19 cellular contexts compared by ENCODE assay signal in genomic region chr2:96236882-96237281, GRCh38. TPM values are rescaled to one million over a fixed set of nuclear protein-coding genes. Genes with fewer than 3 reads are reported as not detected.
DNase-seq lines count a peak whose midpoint lies in the region; ATAC-seq and TF ChIP-seq lines count a peak whose summit lies in the region.
"Had no signal": no experiment of that assay in that cellular context is flagged by ENCODE, and none has a peak within 500 bp of the region (broad histone marks: within the 10 kb centered on the region; RNA-seq: fewer than 3 reads in every experiment).

No MANE protein-coding gene starts in this region.

- intact Hi-C loops in left colon (cut with DNase I, micrococcal nuclease) = no loop called here
- intact Hi-C loops in sigmoid colon (cut with DNase I) = no loop called here

- H3K27ac Mint-ChIP-seq in effector memory CD8-positive, alpha-beta T cell = no peak overlapping the region
- H3K27ac Mint-ChIP-seq: CD14-positive monocyte, HFFc6 had no signal

- H3K9me3 ChIP-seq in sigmoid colon = no peaks in the 10 kb centered on the region
- H3K9me3 ChIP-seq: BLaER1 had no signal

- DNase-seq in NCI-H2171 treated with DMSO at 0.1 percent for 48 hours (lab: John Stamatoyannopoulos, UW) (peak; percentile 13), NCI-H2171 (lab: John Stamatoyannopoulos, UW) (no peak), SW480 (ENCODE audit: low spot score) (peak; percentile 54), left colon (no peak), sigmoid colon (peak; percentile 3), NCI-H1436 (lab: John Stamatoyannopoulos, UW) (no peak), amygdala (lab: John Stamatoyannopoulos, UW) (no peak)
- no peak for DNase-seq in effector memory CD8-positive, alpha-beta T cell
- DNase-seq: 8988T; CD4-positive, alpha-beta memory T cell; DMS79 treated with DMSO at 0.1 percent for 48 hours; GF-D8; GOT3; H7; HFFc6 had no signal

- H3K27ac ChIP-seq in sigmoid colon = no peak overlapping the region
- H3K27ac ChIP-seq: BLaER1, HL-60 had no signal

- H3K36me3 Mint-ChIP-seq in effector memory CD8-positive, alpha-beta T cell (ENCODE audit: insufficient read depth) = peaks cover 4% of the 10 kb centered on the region
- H3K36me3 Mint-ChIP-seq: CD4-positive, alpha-beta memory T cell had no signal

- 97% methylated on average over 1 of the region's 1 CpG for WGBS in sigmoid colon, 2 donors

- no peaks in the 10 kb centered on the region for H3K9me3 Mint-ChIP-seq in effector memory CD8-positive, alpha-beta T cell
- H3K9me3 Mint-ChIP-seq: CD4-positive, alpha-beta memory T cell; HFFc6 had no signal

- no peaks in the 10 kb centered on the region for H3K4me1 ChIP-seq in sigmoid colon

- H3K4me3 ChIP-seq in sigmoid colon = no peak overlapping the region
- H3K4me3 ChIP-seq: BLaER1 had no signal

- H3K4me1 Mint-ChIP-seq in effector memory CD8-positive, alpha-beta T cell (ENCODE audit: low read depth in 2 of 2) = peaks cover 7 to 10% of the 10 kb centered on the region in 2 donors

- ATAC-seq in left colon = peak; percentile 80
- ATAC-seq in effector memory CD8-positive, alpha-beta T cell (replicated peaks) = no peak
- ATAC-seq: HCT116 had no signal

- TF ChIP-seq CTCF in sigmoid colon (IDR thresholded peaks at IDR 0.05) = no peak

- no peak for TF ChIP-seq POLR2A in sigmoid colon (IDR thresholded peaks at IDR 0.05)

- H3K36me3 ChIP-seq in sigmoid colon = peaks cover 0 to 14% (median 0%) of the 10 kb centered on the region in 4 donors

- H3K27me3 ChIP-seq in sigmoid colon = no peaks in the 10 kb centered on the region
- H3K27me3 ChIP-seq: BLaER1 had no signal

- H3K4me3 Mint-ChIP-seq in effector memory CD8-positive, alpha-beta T cell = no peak overlapping the region
- H3K4me3 Mint-ChIP-seq: CD14-positive monocyte; CD4-positive, alpha-beta memory T cell; HFFc6 had no signal

- TF ChIP-seq EP300 in sigmoid colon (IDR thresholded peaks at IDR 0.05) = no peak

- no peaks in the 10 kb centered on the region for H3K27me3 Mint-ChIP-seq in effector memory CD8-positive, alpha-beta T cell
- H3K27me3 Mint-ChIP-seq: CD4-positive, alpha-beta memory T cell had no signal

RNA-seq across cellular contexts. Expression of gene STARD7, which starts 28.3 kb away (rescaled TPM):
- total RNA-seq in left colon (100 to 1,000 TPM; 125 to 127 TPM), sigmoid colon (10 to 100 TPM; 50.4 to 88.5 (median 73.1) TPM)
- polyA plus RNA-seq in sigmoid colon = 10 to 100 TPM; 39.6 to 74.6 (median 40.5) TPM

RNA-seq across cellular contexts. Expression of gene TMEM127, which starts 28.9 kb away (rescaled TPM):
- total RNA-seq in left colon (100 to 1,000 TPM in 1 of 2 donors, 10 to 100 TPM in 1; 86.2 to 111 TPM), sigmoid colon (10 to 100 TPM; 24.6 to 30.5 (median 27.9) TPM)
- 10 to 100 TPM; 10.8 to 40.1 (median 12.5) TPM for polyA plus RNA-seq in sigmoid colon

RNA-seq across cellular contexts. Expression of gene CIAO1, which starts 29.1 kb away (rescaled TPM):
- total RNA-seq in left colon = 10 to 100 TPM; 61.7 to 68.8 TPM
- total RNA-seq in sigmoid colon = 100 to 1,000 TPM in 2 of 4 donors, 10 to 100 TPM in 2; 77.4 to 110 (median 95.2) TPM
- polyA plus RNA-seq in sigmoid colon = 10 to 100 TPM; 45.6 to 55.0 (median 51.1) TPM

Comparison
In these comparisons a context has a peak if more than half of its experiments do, and no peak if none do; other contexts are left out.
1. DNase-seq: peak in NCI-H2171 treated with DMSO at 0.1 percent for 48 hours (single experiment), SW480 (single experiment) and sigmoid colon (single experiment); none in NCI-H2171 (single experiment), left colon (0 of 2), NCI-H1436 (single experiment), effector memory CD8-positive, alpha-beta T cell (0 of 3) and amygdala (0 of 56).